Comparison of ENCODE assay signal across 8 cellular contexts in the genomic region with DNA sequence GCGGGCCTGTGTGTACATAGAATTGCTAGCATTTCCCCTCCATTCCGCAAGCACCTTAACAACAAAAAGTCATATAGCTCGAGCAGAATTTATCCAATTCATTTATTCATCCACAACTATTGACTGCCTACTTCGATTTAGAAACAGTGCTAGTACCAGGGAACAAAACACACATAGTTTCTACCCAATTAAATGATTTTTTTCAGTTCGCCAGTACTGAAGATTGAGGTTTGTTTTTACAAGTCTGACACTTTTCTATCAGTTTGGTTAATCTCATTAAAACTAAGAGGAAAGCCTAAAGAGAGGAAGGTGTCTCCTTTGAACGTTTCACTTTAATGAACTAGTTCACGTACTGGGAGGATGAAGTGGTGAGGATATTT. TPM values are rescaled to one million over a fixed set of nuclear protein-coding genes. Genes with fewer than 3 reads are reported as not detected.
DNase-seq lines count a peak whose midpoint lies in the region; ATAC-seq and TF ChIP-seq lines count a peak whose summit lies in the region.

No MANE protein-coding gene starts in this region.

- H3K4me1 ChIP-seq in Karpas-422 (ENCODE audit: low read length) = peaks cover 30% of the 10 kb centered on the region

- H3K27ac ChIP-seq in C4-2B (peak overlapping the region; percentile 78), Karpas-422 (ENCODE audit: low read length) (peak overlapping the region; percentile 45), coronary artery (peak overlapping the region; percentile 61 to 80)

- peaks cover 2% of the 10 kb centered on the region for H3K9me3 Mint-ChIP-seq in natural killer cell treated with Interleukin-12 subunit alpha and Interleukin-12 subunit beta and Interleukin-15 and Interleukin-18, amount 100 ng/mL, for 72 hours

- peak overlapping the region; percentile 92 for H3K9ac ChIP-seq in Karpas-422 (ENCODE audit: low read length)

- no peaks in the 10 kb centered on the region for H3K9me3 ChIP-seq in Karpas-422 (ENCODE audit: low read length)

- H3K4me3 Mint-ChIP-seq in natural killer cell treated with Interleukin-12 subunit alpha and Interleukin-12 subunit beta and Interleukin-15 and Interleukin-18, amount 100 ng/mL, for 72 hours = peak overlapping the region; percentile 100

- DNase-seq in Karpas-422 (no peak), coronary artery (ENCODE audit: low spot score) (no peak), medulla oblongata (ENCODE audit: extremely low spot score) (no peak), amygdala (lab: John Stamatoyannopoulos, UW) (no peak), RPMI8226 (no peak)
- no peak for DNase-seq in natural killer cell treated with Interleukin-12 subunit alpha and Interleukin-12 subunit beta and Interleukin-15 and Interleukin-18, amount 100 ng/mL, for 72 hours (ENCODE audit: low spot score)
- no peak for DNase-seq in activated CD4-positive, CD25-positive, alpha-beta regulatory T cell (lab: John Stamatoyannopoulos, UW)

- ATAC-seq in natural killer cell treated with Interleukin-12 subunit alpha and Interleukin-12 subunit beta and Interleukin-15 and Interleukin-18, amount 100 ng/mL, for 72 hours = no peak

- H3K9me2 ChIP-seq in Karpas-422 (replicated peaks; ENCODE audit: insufficient read depth, low read length) = no peaks in the 10 kb centered on the region

- peaks cover 66% of the 10 kb centered on the region for H3K79me2 ChIP-seq in Karpas-422 (ENCODE audit: low read length)

- TF ChIP-seq CTCF in C4-2B (conservative IDR thresholded peaks at IDR 0.05) = no peak
- TF ChIP-seq CTCF in coronary artery (IDR thresholded peaks at IDR 0.05) = no peak

- H3K27me3 ChIP-seq in Karpas-422 (ENCODE audit: low read length) = no peaks in the 10 kb centered on the region

- H3K27ac Mint-ChIP-seq in natural killer cell treated with Interleukin-12 subunit alpha and Interleukin-12 subunit beta and Interleukin-15 and Interleukin-18, amount 100 ng/mL, for 72 hours = peak overlapping the region; percentile 98 to 100

- peaks cover 17% of the 10 kb centered on the region for H3K36me3 Mint-ChIP-seq in natural killer cell treated with Interleukin-12 subunit alpha and Interleukin-12 subunit beta and Interleukin-15 and Interleukin-18, amount 100 ng/mL, for 72 hours

- peak overlapping the region; percentile 95 for H3K4me2 ChIP-seq in Karpas-422 (ENCODE audit: low read depth, low read length, poor library complexity, severe bottlenecking)

- H2AFZ ChIP-seq in Karpas-422 (ENCODE audit: low read length) = peak overlapping the region; percentile 85

- H3K4me3 ChIP-seq in Karpas-422 (ENCODE audit: low read length) (peak overlapping the region; percentile 94), coronary artery (peak overlapping the region; percentile 86)

- peaks cover 44 to 45% of the 10 kb centered on the region in 2 donors for H3K4me1 Mint-ChIP-seq in natural killer cell treated with Interleukin-12 subunit alpha and Interleukin-12 subunit beta and Interleukin-15 and Interleukin-18, amount 100 ng/mL, for 72 hours (ENCODE audit: low read depth in 2 of 2)

- peaks cover 7% of the 10 kb centered on the region; the same call in 1 of the 2 replicates for H4K20me1 ChIP-seq in Karpas-422 (ENCODE audit: insufficient read depth, low read depth, low read length)

- H3K36me3 ChIP-seq in Karpas-422 (ENCODE audit: insufficient read depth, low read length) = peaks cover 11% of the 10 kb centered on the region; the same call in 1 of the 2 replicates

- no peaks in the 10 kb centered on the region for H3K27me3 Mint-ChIP-seq in natural killer cell treated with Interleukin-12 subunit alpha and Interleukin-12 subunit beta and Interleukin-15 and Interleukin-18, amount 100 ng/mL, for 72 hours

RNA-seq across cellular contexts. Expression of a gene that starts 0.6 kb away (rescaled TPM):
- total RNA-seq in Karpas-422 (2014; rRNA removed; shearing (Covaris generic); ENCODE audit: low replicate concordance) = 15.9 and 19.1 TPM in 2 replicates
- total RNA-seq in natural killer cell treated with Interleukin-12 subunit alpha and Interleukin-12 subunit beta and Interleukin-15 and Interleukin-18, amount 100 ng/mL, for 72 hours = 10 to 100 TPM; 32.8 to 38.9 TPM

RNA-seq across cellular contexts. Expression of a gene that starts 0.6 kb away (rescaled TPM):
- 7.0 and 10.3 TPM in 2 replicates for total RNA-seq in Karpas-422 (2014; rRNA removed; shearing (Covaris generic); ENCODE audit: low replicate concordance)
- total RNA-seq in natural killer cell treated with Interleukin-12 subunit alpha and Interleukin-12 subunit beta and Interleukin-15 and Interleukin-18, amount 100 ng/mL, for 72 hours = 10 to 100 TPM; 12.2 to 15.0 TPM
